Comparison of ENCODE assay signal across 10 cellular contexts in genomic region chr1:203643213-203644045, GRCh38. TPM values are rescaled to one million over a fixed set of nuclear protein-coding genes. Genes with fewer than 3 reads are reported as not detected.
DNase-seq lines count a peak whose midpoint lies in the region; ATAC-seq and TF ChIP-seq lines count a peak whose summit lies in the region.
"Had no signal": no experiment of that assay in that cellular context is flagged by ENCODE, and none has a peak within 500 bp of the region (broad histone marks: within the 10 kb centered on the region; RNA-seq: fewer than 3 reads in every experiment).

No MANE protein-coding gene starts in this region.

- H4K20me1 ChIP-seq in smooth muscle cell (ENCODE audit: low read depth) = peaks cover 65% of the 10 kb centered on the region

- no peak overlapping the region for H3K4me3 Mint-ChIP-seq in glutamatergic neuron (ENCODE audit: unreplicated experiment)
- H3K4me3 Mint-ChIP-seq in stimulated activated naive B cell treated with anti-CD40 and anti-IgM and Interleukin-4, amounts not matched to agents 10 μg/mL and 1 μg/mL and 100 μg/mL, for 72 hours = no peak overlapping the region
- H3K4me3 Mint-ChIP-seq in activated naive CD4-positive, alpha-beta T cell treated with anti-CD3 and anti-CD28 coated beads for 36 hours = no peak overlapping the region

- DNase-seq in HT-29 (ENCODE audit: low spot score) (peak; percentile 62), adipocyte (ENCODE audit: low read depth) (peak; percentile 60), glutamatergic neuron (no peak), smooth muscle cell (lab: John Stamatoyannopoulos, UW; ENCODE audit: unreplicated experiment) (no peak), GM13977 (ENCODE audit: low spot score) (no peak)
- no peak for DNase-seq in stimulated activated CD4-positive, alpha-beta T cell treated with anti-CD3 and anti-CD28 coated beads, Interleukin-4, amount 100 ng/mL, for 1 hour
- DNase-seq in stimulated activated naive B cell treated with anti-CD40 and anti-IgM and Interleukin-4, amounts not matched to agents 10 μg/mL and 1 μg/mL and 100 μg/mL, for 72 hours = no peak
- no peak for DNase-seq in activated naive CD4-positive, alpha-beta T cell treated with anti-CD3 and anti-CD28 coated beads for 36 hours
- DNase-seq: amygdala had no signal

- CTCF ChIA-PET in activated naive CD4-positive, alpha-beta T cell treated with anti-CD3 and anti-CD28 coated beads for 36 hours (lab: Charles Lee) = no interaction called here

- in situ Hi-C loops in GM13977 (cut with MboI; ENCODE audit: low pct_unique_long_range_greater_than_20kb, low sequenced_read_pairs, unreplicated experiment) = no loop called here

- H3K27me3 Mint-ChIP-seq in glutamatergic neuron (ENCODE audit: unreplicated experiment) = peaks cover 9% of the 10 kb centered on the region
- no peaks in the 10 kb centered on the region for H3K27me3 Mint-ChIP-seq in stimulated activated naive B cell treated with anti-CD40 and anti-IgM and Interleukin-4, amounts not matched to agents 10 μg/mL and 1 μg/mL and 100 μg/mL, for 72 hours
- no peaks in the 10 kb centered on the region for H3K27me3 Mint-ChIP-seq in activated naive CD4-positive, alpha-beta T cell treated with anti-CD3 and anti-CD28 coated beads for 36 hours (ENCODE audit: low read depth)

- H3K9me3 ChIP-seq in adipocyte (ENCODE audit: control insufficient read depth, low read length) = no peaks in the 10 kb centered on the region
- no peaks in the 10 kb centered on the region for H3K9me3 ChIP-seq in smooth muscle cell (replicated peaks; ENCODE audit: low read depth)

- H3K9ac ChIP-seq in adipocyte (ENCODE audit: low read length) (peak overlapping the region; percentile 30), smooth muscle cell (ENCODE audit: low read depth) (peak overlapping the region; percentile 25)

- intact Hi-C loops in activated naive CD4-positive, alpha-beta T cell treated with anti-CD3 and anti-CD28 coated beads for 36 hours (cut with micrococcal nuclease) = no loop called here

- no peaks in the 10 kb centered on the region for H3K36me3 Mint-ChIP-seq in glutamatergic neuron (ENCODE audit: unreplicated experiment)
- H3K36me3 Mint-ChIP-seq in stimulated activated naive B cell treated with anti-CD40 and anti-IgM and Interleukin-4, amounts not matched to agents 10 μg/mL and 1 μg/mL and 100 μg/mL, for 72 hours = no peaks in the 10 kb centered on the region
- H3K36me3 Mint-ChIP-seq in activated naive CD4-positive, alpha-beta T cell treated with anti-CD3 and anti-CD28 coated beads for 36 hours (ENCODE audit: low read depth) = no peaks in the 10 kb centered on the region

- H3K4me3 ChIP-seq in adipocyte (ENCODE audit: low read length) = no peak overlapping the region
- no peak overlapping the region for H3K4me3 ChIP-seq in smooth muscle cell

- no peaks in the 10 kb centered on the region for H3K27me3 ChIP-seq in adipocyte (replicated peaks; ENCODE audit: control insufficient read depth, insufficient read depth, low read length)
- H3K27me3 ChIP-seq in smooth muscle cell (ENCODE audit: low read depth) = no peaks in the 10 kb centered on the region

- H3K36me3 ChIP-seq in adipocyte (ENCODE audit: control insufficient read depth, insufficient read depth, low read length, severe bottlenecking) = peaks cover 59% of the 10 kb centered on the region
- H3K36me3 ChIP-seq in smooth muscle cell (ENCODE audit: low read depth) = no peaks in the 10 kb centered on the region

- peaks cover 79% of the 10 kb centered on the region for H3K79me2 ChIP-seq in smooth muscle cell (ENCODE audit: low read depth)

- peak overlapping the region; percentile 99 for H3K27ac ChIP-seq in smooth muscle cell (ENCODE audit: low read depth)

- H3K9me3 Mint-ChIP-seq in glutamatergic neuron (ENCODE audit: unreplicated experiment) = peaks cover 10% of the 10 kb centered on the region
- H3K9me3 Mint-ChIP-seq in stimulated activated naive B cell treated with anti-CD40 and anti-IgM and Interleukin-4, amounts not matched to agents 10 μg/mL and 1 μg/mL and 100 μg/mL, for 72 hours = no peaks in the 10 kb centered on the region
- no peaks in the 10 kb centered on the region for H3K9me3 Mint-ChIP-seq in activated naive CD4-positive, alpha-beta T cell treated with anti-CD3 and anti-CD28 coated beads for 36 hours

- TF ChIP-seq CTCF in glutamatergic neuron (IDR thresholded peaks at IDR 0.05; ENCODE audit: partially characterized antibody, unreplicated experiment) = no peak
- no peak for TF ChIP-seq CTCF in smooth muscle cell (IDR thresholded peaks at IDR 0.05; ENCODE audit: borderline replicate concordance, insufficient read depth, poor library complexity, severe bottlenecking)
- TF ChIP-seq CTCF in GM13977 (IDR thresholded peaks at IDR 0.05; ENCODE audit: extremely low read depth, insufficient read depth, missing control alignments) = no peak

- H3K4me1 Mint-ChIP-seq in glutamatergic neuron (ENCODE audit: low read depth, unreplicated experiment) = peaks cover 43% of the 10 kb centered on the region
- H3K4me1 Mint-ChIP-seq in stimulated activated naive B cell treated with anti-CD40 and anti-IgM and Interleukin-4, amounts not matched to agents 10 μg/mL and 1 μg/mL and 100 μg/mL, for 72 hours = peaks cover 16 to 25% of the 10 kb centered on the region in 2 donors
- H3K4me1 Mint-ChIP-seq in activated naive CD4-positive, alpha-beta T cell treated with anti-CD3 and anti-CD28 coated beads for 36 hours (ENCODE audit: low read depth) = peaks cover 20% of the 10 kb centered on the region

- peak overlapping the region; percentile 38 for H3K4me2 ChIP-seq in smooth muscle cell

- peak overlapping the region; percentile 55 for H3K27ac Mint-ChIP-seq in glutamatergic neuron (ENCODE audit: unreplicated experiment)
- no peak overlapping the region for H3K27ac Mint-ChIP-seq in stimulated activated naive B cell treated with anti-CD40 and anti-IgM and Interleukin-4, amounts not matched to agents 10 μg/mL and 1 μg/mL and 100 μg/mL, for 72 hours
- H3K27ac Mint-ChIP-seq in activated naive CD4-positive, alpha-beta T cell treated with anti-CD3 and anti-CD28 coated beads for 36 hours = no peak overlapping the region

- ATAC-seq in stimulated activated naive B cell treated with anti-CD40 and anti-IgM and Interleukin-4, amounts not matched to agents 10 μg/mL and 1 μg/mL and 100 μg/mL, for 72 hours (replicated peaks) = no peak
- ATAC-seq: activated CD4-positive, CD25-positive, alpha-beta regulatory T cell treated with anti-CD3 and anti-CD28 coated beads, Interleukin-2, amount 50 U/mL, for 24 hours had no signal

- H3K4me1 ChIP-seq in adipocyte (ENCODE audit: control insufficient read depth, insufficient read depth, low read length) = peaks cover 42% of the 10 kb centered on the region
- peaks cover 19% of the 10 kb centered on the region for H3K4me1 ChIP-seq in smooth muscle cell (ENCODE audit: low read depth)

- 42% methylated on average over 10 of the region's 10 CpGs for WGBS in smooth muscle cell (ENCODE audit: low lambda C conversion rate)

- H2AFZ ChIP-seq in smooth muscle cell (ENCODE audit: low read depth) = no peak overlapping the region

- peaks cover 21% of the 10 kb centered on the region for H3F3A ChIP-seq in smooth muscle cell (ENCODE audit: low read depth)

RNA-seq across cellular contexts. Expression of gene ATP2B4, which starts 16.8 kb away (rescaled TPM):
- 5.5 TPM in 2 replicates for total RNA-seq in HT-29 (2014; rRNA removed; shearing (Covaris generic))
- total RNA-seq in glutamatergic neuron (ENCODE audit: unreplicated experiment) (17.4 TPM), smooth muscle cell (104 and 113 TPM in 2 replicates)
- 31.1 and 49.3 TPM in 2 replicates for polyA plus RNA-seq in smooth muscle cell
- total RNA-seq in activated naive CD4-positive, alpha-beta T cell treated with anti-CD3 and anti-CD28 coated beads for 36 hours = 10 to 100 TPM; 17.7 to 19.6 TPM

Comparison
In these comparisons a context has a peak if more than half of its experiments do, and no peak if none do; other contexts are left out.
1. DNase-seq: peak in HT-29 (single experiment) and adipocyte (single experiment); none in glutamatergic neuron (single experiment), smooth muscle cell (single experiment), stimulated activated CD4-positive, alpha-beta T cell treated with anti-CD3 and anti-CD28 coated beads, Interleukin-4, amount 100 ng/mL, for 1 hour (single experiment), stimulated activated naive B cell treated with anti-CD40 and anti-IgM and Interleukin-4, amounts not matched to agents 10 μg/mL and 1 μg/mL and 100 μg/mL, for 72 hours (single experiment), activated naive CD4-positive, alpha-beta T cell treated with anti-CD3 and anti-CD28 coated beads for 36 hours (single experiment) and GM13977 (single experiment).